Comparison of ENCODE assay signal across 13 cellular contexts in the genomic region with DNA sequence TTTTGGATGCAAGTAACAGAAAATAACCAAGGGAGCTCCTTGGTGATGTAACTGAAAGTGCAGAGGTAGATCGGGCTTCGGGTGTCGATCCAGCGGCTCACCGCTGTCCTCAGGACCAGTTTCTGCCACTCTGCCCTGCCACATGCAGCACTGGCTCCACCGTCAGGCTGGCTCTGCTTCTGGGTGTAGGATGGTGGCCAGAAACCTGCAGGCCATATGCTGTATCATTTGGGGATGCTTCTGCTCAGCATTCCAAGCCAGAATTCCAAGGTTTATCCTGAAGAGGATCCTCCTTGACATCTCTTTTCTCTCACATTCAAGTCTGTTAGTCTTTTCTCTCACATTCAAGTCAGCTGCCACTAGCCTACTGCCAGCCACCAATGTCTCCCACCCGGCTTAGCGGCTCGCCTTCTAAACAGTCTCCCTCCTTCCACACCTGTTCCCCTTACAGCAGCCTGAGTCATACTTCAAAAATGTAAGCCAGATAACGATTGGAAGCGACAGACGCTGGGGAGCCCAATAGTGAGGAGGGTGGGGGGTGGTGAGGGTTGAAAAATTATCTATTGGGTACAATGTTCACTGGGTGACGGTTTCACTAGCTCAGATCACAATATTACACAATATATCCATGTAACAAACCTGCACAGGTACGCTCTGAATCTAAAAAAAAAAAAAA. TPM values are rescaled to one million over a fixed set of nuclear protein-coding genes. Genes with fewer than 3 reads are reported as not detected.
DNase-seq lines count a peak whose midpoint lies in the region; ATAC-seq and TF ChIP-seq lines count a peak whose summit lies in the region.
"Had no signal": no experiment of that assay in that cellular context is flagged by ENCODE, and none has a peak within 500 bp of the region (broad histone marks: within the 10 kb centered on the region; RNA-seq: fewer than 3 reads in every experiment).

No MANE protein-coding gene starts in this region.

- H2AFZ ChIP-seq in IMR-90 (replicated peaks; ENCODE audit: low read length, poor library complexity) (no peak overlapping the region), SK-N-SH (ENCODE audit: low read depth) (no peak overlapping the region)

- H4K20me1 ChIP-seq in IMR-90 (ENCODE audit: insufficient read depth, low read length): no peaks in the 10 kb centered on the region
- no peaks in the 10 kb centered on the region for H4K20me1 ChIP-seq in SK-N-SH (ENCODE audit: insufficient read depth)

- no peak overlapping the region for H3K18ac ChIP-seq in IMR-90 (ENCODE audit: low read depth, low read length)

- H3K79me2 ChIP-seq in SK-N-SH (ENCODE audit: insufficient read depth): no peaks in the 10 kb centered on the region

- H3K4me3 ChIP-seq in IMR-90 (ENCODE audit: insufficient read depth, low read depth, low read length) (no peak overlapping the region), SK-N-SH (ENCODE audit: low read depth in 2 of 2, low read length in 1 of 2) (no peak overlapping the region), stomach smooth muscle (ENCODE audit: low read length in 2 of 2) (no peak overlapping the region)
- H3K4me3 ChIP-seq: gastroesophageal sphincter, lower lobe of right lung had no signal

- H3K9me1 ChIP-seq in IMR-90 (ENCODE audit: insufficient read depth, low read length): no peaks in the 10 kb centered on the region

- no peak for TF ChIP-seq POLR2A in IMR-90 (IDR thresholded peaks at IDR 0.05; ENCODE audit: low read depth, low read length)

- H3K9me2 ChIP-seq in SK-N-SH: no peaks in the 10 kb centered on the region

- H3K4me1 ChIP-seq in IMR-90 (ENCODE audit: control insufficient read depth, insufficient read depth, low read length) (peaks cover 5% of the 10 kb centered on the region; the same call in 1 of the 2 replicates), SK-N-SH (ENCODE audit: control insufficient read depth in 1 of 2, insufficient read depth in 2 of 2, low read depth in 1 of 2, low read length in 1 of 2) (peaks cover 0 to 6% of the 10 kb centered on the region in 2 experiments; a peak in 1 of 4 replicates), stomach smooth muscle (ENCODE audit: control insufficient read depth, insufficient read depth, low read length) (peaks cover 11% of the 10 kb centered on the region)

- TF ChIP-seq CTCF in IMR-90 (conservative IDR thresholded peaks at IDR 0.05; ENCODE audit: low read depth, low read length): no peak
- no peak for TF ChIP-seq CTCF in SK-N-SH (IDR thresholded peaks at IDR 0.05)

- WGBS in IMR-90 (ENCODE audit: extremely low coverage in 2 of 2, insufficient read length in 1 of 2), 2 experiments: no CpG with 5 or more reads among the region's 14 CpGs
- 88% methylated on average over 10 of the region's 14 CpGs for WGBS in SK-N-SH (ENCODE audit: low lambda C conversion rate)

- no peak overlapping the region for H3K23ac ChIP-seq in IMR-90 (ENCODE audit: low read depth, low read length)

- H4K8ac ChIP-seq in IMR-90 (ENCODE audit: low read depth in 2 of 2, low read length in 2 of 2): no peak overlapping the region

- no peak overlapping the region for H3K4ac ChIP-seq in IMR-90 (ENCODE audit: low read depth, low read length)

- in situ Hi-C loops in IMR-90 (cut with MboI; ENCODE audit: low sequenced_read_pairs) (no loop called here), ACHN (cut with HindIII; ENCODE audit: low pct_ligation_motif_present, low pct_unique_long_range_greater_than_20kb, low sequenced_read_pairs) (no loop called here)

- POLR2A ChIA-PET in IMR-90 (lab: Charles Lee; ENCODE audit: unreplicated experiment): no interaction called here
- POLR2A ChIA-PET in SK-N-SH (lab: Yijun Ruan, JAX): no interaction called here

- no peak for ATAC-seq in IMR-90 (ENCODE audit: low read depth)
- peak; percentile 59 for ATAC-seq in left ventricle myocardium superior
- ATAC-seq in HG02973 (IDR thresholded peaks at IDR 0.05; ENCODE audit: unreplicated experiment): no peak
- ATAC-seq: gastroesophageal sphincter, lower lobe of right lung had no signal

- H3K56ac ChIP-seq in IMR-90 (ENCODE audit: extremely low read depth, insufficient read depth, low read length): no peak overlapping the region

- H2BK5ac ChIP-seq in IMR-90 (ENCODE audit: low read depth, low read length, poor library complexity, severe bottlenecking): no peak overlapping the region

- dilution Hi-C loops in IMR-90 (cut with HindIII; ENCODE audit: low sequenced_read_pairs, unreplicated experiment): no loop called here

- no peak overlapping the region for H4K91ac ChIP-seq in IMR-90 (ENCODE audit: insufficient read depth, low read depth, low read length)

- no peak overlapping the region for H4K5ac ChIP-seq in IMR-90 (ENCODE audit: low read depth, low read length)

- H2BK120ac ChIP-seq in IMR-90 (ENCODE audit: low read depth, low read length): no peak overlapping the region

- H3K9ac ChIP-seq in IMR-90 (ENCODE audit: low read depth, low read length) (no peak overlapping the region), SK-N-SH (no peak overlapping the region), stomach smooth muscle (ENCODE audit: low read length in 2 of 2) (no peak overlapping the region)

- CTCF ChIA-PET in IMR-90 (lab: Yijun Ruan, JAX): no interaction called here
- CTCF ChIA-PET in SK-N-SH (lab: Yijun Ruan, JAX): no interaction called here

- BruUV-seq in IMR-90 (replicated peaks; lab: Mats Ljungman, UMichigan): no TSS peak

- no peaks in the 10 kb centered on the region for H3K27me3 ChIP-seq in IMR-90 (ENCODE audit: control insufficient read depth, insufficient read depth, low read length)
- H3K27me3 ChIP-seq in SK-N-SH (ENCODE audit: insufficient read depth): no peaks in the 10 kb centered on the region
- no peaks in the 10 kb centered on the region for H3K27me3 ChIP-seq in stomach smooth muscle (ENCODE audit: control insufficient read depth in 1 of 2, insufficient read depth in 2 of 2, low read length in 2 of 2)
- H3K27me3 ChIP-seq: gastroesophageal sphincter had no signal

- intact Hi-C loops in IMR-90 (cut with micrococcal nuclease): no loop called here
- intact Hi-C loops in left ventricle myocardium superior (cut with micrococcal nuclease): no loop called here

- no peaks in the 10 kb centered on the region for H3K79me1 ChIP-seq in IMR-90 (ENCODE audit: low read depth in 1 of 2, low read length in 2 of 2)

- H2BK20ac ChIP-seq in IMR-90 (ENCODE audit: low read depth, low read length): no peak overlapping the region

- TF ChIP-seq RAD21 in IMR-90 (IDR thresholded peaks at IDR 0.05; ENCODE audit: low read length) (no peak), SK-N-SH (IDR thresholded peaks at IDR 0.05; ENCODE audit: low read length) (peak; percentile 57)

- peaks cover 8% of the 10 kb centered on the region for H3F3A ChIP-seq in SK-N-SH (replicated peaks; ENCODE audit: insufficient read depth)

- no peak overlapping the region for H3K4me2 ChIP-seq in IMR-90 (ENCODE audit: low read depth, low read length)
- H3K4me2 ChIP-seq in SK-N-SH: no peak overlapping the region

- peak overlapping the region; percentile 38; the same call in 1 of the 2 replicates for H2AK5ac ChIP-seq in IMR-90 (ENCODE audit: low read depth, low read length)

- no peaks in the 10 kb centered on the region for H3K36me3 ChIP-seq in IMR-90 (ENCODE audit: control insufficient read depth, insufficient read depth, low read length)
- no peaks in the 10 kb centered on the region for H3K36me3 ChIP-seq in SK-N-SH (replicated peaks in 1 of 2; ENCODE audit: control insufficient read depth in 1 of 2, insufficient read depth in 2 of 2, low read length in 1 of 2)
- H3K36me3 ChIP-seq in stomach smooth muscle (ENCODE audit: control insufficient read depth in 2 of 2, insufficient read depth in 2 of 2, low read length in 2 of 2): no peaks in the 10 kb centered on the region
- H3K36me3 ChIP-seq: gastroesophageal sphincter, lower lobe of right lung had no signal

- no peak for TF ChIP-seq EP300 in SK-N-SH (IDR thresholded peaks at IDR 0.05; ENCODE audit: borderline replicate concordance in 1 of 2, low read depth in 1 of 2, low read length in 1 of 2)

- H2AK9ac ChIP-seq in IMR-90 (replicated peaks; ENCODE audit: low read depth, low read length, poor library complexity): no peak overlapping the region

- H3K9me3 ChIP-seq in IMR-90 (ENCODE audit: control insufficient read depth, insufficient read depth, low read length) (no peaks in the 10 kb centered on the region), SK-N-SH (no peaks in the 10 kb centered on the region), stomach smooth muscle (ENCODE audit: control insufficient read depth in 2 of 2, low read length in 2 of 2) (no peaks in the 10 kb centered on the region)
- H3K9me3 ChIP-seq: gastroesophageal sphincter, lower lobe of right lung had no signal

- no peak overlapping the region for H3K14ac ChIP-seq in IMR-90 (replicated peaks; ENCODE audit: low read depth, low read length)

- H3K27ac ChIP-seq in IMR-90 (ENCODE audit: insufficient read depth, low read length) (no peak overlapping the region), SK-N-SH (ENCODE audit: low read depth in 2 of 2, low read length in 1 of 2) (no peak overlapping the region), stomach smooth muscle (ENCODE audit: low read length) (peak overlapping the region; percentile 20)
- H3K27ac ChIP-seq: HL-60, lower lobe of right lung had no signal

- H2BK15ac ChIP-seq in IMR-90 (ENCODE audit: low read depth, low read length): no peak overlapping the region

- no peak for DNase-seq in IMR-90
- no peak for DNase-seq in SK-N-SH
- peak; percentile 53 for DNase-seq in left ventricle myocardium superior
- no peak for DNase-seq in ACHN
- no peak for DNase-seq in H4 (ENCODE audit: low spot score)
- DNase-seq: activated naive CD8-positive, alpha-beta T cell treated with anti-CD3 and anti-CD28 coated beads, Interleukin-2, amount 10 ng/mL, durations not matched to agents 7 days and 5 days; lower lobe of right lung; NCI-H1048; stimulated activated CD4-positive, alpha-beta T cell treated with anti-CD3 and anti-CD28 coated beads, Interleukin-2, amount 100 ng/mL, for 24 hours had no signal

TF ChIP-seq in IMR-90, 13 proteins besides CTCF, POLR2A, EP300 and RAD21 (continues in another document):
- TF ChIP-seq BHLHE40 (IDR thresholded peaks at IDR 0.05; ENCODE audit: low read depth, low read length): no peak

TF ChIP-seq in SK-N-SH, 30 proteins besides CTCF, POLR2A, EP300 and RAD21:
- TF ChIP-seq JUND (IDR thresholded peaks at IDR 0.05) (no peak), SMC3 (IDR thresholded peaks at IDR 0.05; ENCODE audit: low read depth, low read length) (peak; percentile 20; the same call in 1 of the 2 replicates)

RNA-seq across cellular contexts. Expression of a gene that starts 38.6 kb away (rescaled TPM):
- total RNA-seq in IMR-90 (2012; rRNA removed): 136 and 137 TPM in 2 replicates
- 19.9 and 26.7 TPM in 2 replicates for polyA plus RNA-seq in IMR-90 (2012; rRNA removed)
- polyA plus RNA-seq in IMR-90 (2012; cell fraction: cytosol; rRNA removed): 4.2 and 6.6 TPM in 2 replicates
- polyA plus RNA-seq in IMR-90 (2012; cell fraction: nucleus; rRNA removed; ENCODE audit: low replicate concordance): 6.3 and 36.0 TPM in 2 replicates
- 23.1 and 28.9 TPM in 2 replicates for polyA plus RNA-seq in SK-N-SH (2012; rRNA removed)
- 25.0 and 30.2 TPM in 2 replicates for polyA plus RNA-seq in SK-N-SH (2012; cell fraction: cytosol; rRNA removed)
- 12.7 and 27.2 TPM in 2 replicates for polyA plus RNA-seq in SK-N-SH (2012; cell fraction: nucleus; rRNA removed)
- total RNA-seq in left ventricle myocardium superior: 36.7 TPM
- 48.8 and 53.7 TPM in 2 replicates for total RNA-seq in H4 (2014; rRNA removed; shearing (Covaris generic))
